In the genomic region with DNA sequence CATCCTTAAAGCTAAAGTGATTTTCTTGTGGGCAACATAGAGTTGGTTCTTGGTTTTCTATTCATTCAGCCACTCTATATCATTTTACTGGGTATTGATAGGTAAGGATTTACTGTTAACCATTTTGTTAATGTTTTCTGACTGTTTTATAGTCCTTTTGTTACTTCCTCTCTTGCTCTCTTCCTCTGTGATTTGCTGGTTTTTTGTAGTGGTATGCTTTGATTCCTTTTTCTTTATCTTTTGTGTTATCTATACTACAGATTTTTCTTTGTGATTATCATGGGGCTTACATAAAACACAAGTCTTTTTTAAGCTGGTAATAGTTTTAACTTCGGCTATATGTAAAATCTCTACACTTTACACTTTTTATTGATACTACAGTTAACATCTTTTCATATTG, we compare ENCODE assay signal across 20 cellular contexts.
"Had no signal": no experiment of that assay in that cellular context is flagged by ENCODE, and none has a peak within 500 bp of the region (broad histone marks: within the 10 kb centered on the region; RNA-seq: fewer than 3 reads in every experiment).

No MANE protein-coding gene starts in this region.

- H3K27me3 Mint-ChIP-seq: activated CD4-positive, alpha-beta T cell treated with anti-CD3 and anti-CD28 coated beads for 36 hours; stimulated activated naive CD8-positive, alpha-beta T cell treated with anti-CD3 and anti-CD28 coated beads, Interleukin-15, Interleukin-2, amounts not matched to agents 100 ng/mL and 50 ng/mL, for 24 hours had no signal

- H3K9me2 ChIP-seq: SK-N-SH had no signal

- H3K4me3 ChIP-seq: breast epithelium, colonic mucosa, gastroesophageal sphincter, heart left ventricle, thoracic aorta, uterus had no signal

- H3K27ac ChIP-seq: breast epithelium, colonic mucosa, gastroesophageal sphincter, heart left ventricle, thoracic aorta, uterus had no signal

- H3K36me3 ChIP-seq: breast epithelium, colonic mucosa, thoracic aorta, uterus had no signal

- ATAC-seq: activated CD4-positive, alpha-beta T cell treated with anti-CD3 and anti-CD28 coated beads for 36 hours; activated T-cell treated with anti-CD3 and anti-CD28 coated beads, Interleukin-2, amount 50 U/mL, for 72 hours; gastroesophageal sphincter; heart left ventricle; natural killer cell; right cardiac atrium had no signal

- H3K4me2 ChIP-seq: SK-N-SH had no signal

- H3K4me3 Mint-ChIP-seq: activated CD4-positive, alpha-beta T cell treated with anti-CD3 and anti-CD28 coated beads for 36 hours; activated T-cell treated with anti-CD3 and anti-CD28 coated beads, Interleukin-2, amount 50 U/mL, for 72 hours; natural killer cell; stimulated activated naive CD8-positive, alpha-beta T cell treated with anti-CD3 and anti-CD28 coated beads, Interleukin-15, Interleukin-2, amounts not matched to agents 100 ng/mL and 50 ng/mL, for 24 hours; T-helper 2 cell treated with Interferon-gamma antibody and Interleukin-4, amounts not matched to agents 5 μg/mL and 100 μg/mL, for 36 hours had no signal

- H3K27ac Mint-ChIP-seq: activated CD4-positive, alpha-beta T cell treated with anti-CD3 and anti-CD28 coated beads for 36 hours; activated T-cell treated with anti-CD3 and anti-CD28 coated beads, Interleukin-2, amount 50 U/mL, for 72 hours; stimulated activated naive CD8-positive, alpha-beta T cell treated with anti-CD3 and anti-CD28 coated beads, Interleukin-15, Interleukin-2, amounts not matched to agents 100 ng/mL and 50 ng/mL, for 24 hours; T-helper 2 cell treated with Interferon-gamma antibody and Interleukin-4, amounts not matched to agents 5 μg/mL and 100 μg/mL, for 36 hours had no signal

- H3K9ac ChIP-seq: SK-N-SH had no signal

- H3K27me3 ChIP-seq: breast epithelium, colonic mucosa, gastroesophageal sphincter, heart left ventricle, uterus had no signal

- H3K4me1 ChIP-seq: breast epithelium, colonic mucosa, uterus had no signal

- H3K9me3 ChIP-seq: breast epithelium, colonic mucosa, gastroesophageal sphincter, SK-N-SH, uterus had no signal

- DNase-seq: activated CD4-positive, alpha-beta T cell treated with anti-CD3 and anti-CD28 coated beads for 36 hours; activated CD4-positive, CD25-positive, alpha-beta regulatory T cell; activated CD8-positive, alpha-beta memory T cell treated with anti-CD3 and anti-CD28 coated beads for 24 hours; activated naive CD4-positive, alpha-beta T cell treated with Interleukin-2 at 50 U/mL for 16 hours; activated T-cell treated with anti-CD3 and anti-CD28 coated beads, Interleukin-2, amount 50 U/mL, for 72 hours; colonic mucosa; effector CD8-positive, alpha-beta T cell; heart left ventricle; midbrain; natural killer cell; posterior cingulate gyrus; right cardiac atrium; SK-N-SH; trophoblast cell; uterus had no signal
